9 cellular contexts compared by ENCODE assay signal in genomic region chr2:36727586-36727985, GRCh38. TPM values are rescaled to one million over a fixed set of nuclear protein-coding genes. Genes with fewer than 3 reads are reported as not detected.
"Had no signal": no experiment of that assay in that cellular context is flagged by ENCODE, and none has a peak within 500 bp of the region (broad histone marks: within the 10 kb centered on the region; RNA-seq: fewer than 3 reads in every experiment).

No MANE protein-coding gene starts in this region.

- H3K27ac ChIP-seq: GM23248, KMS-11 had no signal

- FAIRE-seq: HepG2 had no signal

- H2AFZ ChIP-seq: GM23248 had no signal

- H3K4me3 ChIP-seq: GM23248, HAP-1 had no signal

- H3K4me2 ChIP-seq: KMS-11 had no signal

- H3K9ac ChIP-seq: GM23248, KMS-11 had no signal

- H3K36me3 ChIP-seq: HAP-1 had no signal

- DNase-seq: GM23248, GOT3, H7, KBM-7 had no signal

- ATAC-seq: HCT116, HepG2 had no signal

RNA-seq across cellular contexts. Expression of gene VIT, which starts 31.1 kb away (rescaled TPM):
- total RNA-seq: H7, HepG2, HT-29 had no signal
- polyA plus RNA-seq: HepG2 had no signal
